ENCODE assay signal across 12 cellular contexts in genomic region chr7:90726120-90726519, GRCh38.
DNase-seq lines count a peak whose midpoint lies in the region; ATAC-seq and TF ChIP-seq lines count a peak whose summit lies in the region.
"Had no signal": no experiment of that assay in that cellular context is flagged by ENCODE, and none has a peak within 500 bp of the region (broad histone marks: within the 10 kb centered on the region; RNA-seq: fewer than 3 reads in every experiment).

No MANE protein-coding gene starts in this region.

- H4K20me1 ChIP-seq in KMS-11 (ENCODE audit: insufficient read depth) = no peaks in the 10 kb centered on the region

- peaks cover 100% of the 10 kb centered on the region for H3K79me2 ChIP-seq in KMS-11 (ENCODE audit: insufficient read depth, low read depth)

- no peaks in the 10 kb centered on the region for H3K27me3 ChIP-seq in KMS-11 (ENCODE audit: insufficient read depth, low read depth)

- H3K4me3 ChIP-seq in KMS-11 (IDR thresholded peaks at IDR 0.05; ENCODE audit: insufficient read depth, low read depth, low read length) (peak overlapping the region; percentile 29), epithelial cell of esophagus (ENCODE audit: low read length) (no peak overlapping the region)

- H3K4me2 ChIP-seq in KMS-11 = peak overlapping the region; percentile 99

- H3K9ac ChIP-seq in KMS-11 = peak overlapping the region; percentile 90

- peak overlapping the region; percentile 95 for H3K27ac ChIP-seq in KMS-11

- TF ChIP-seq CTCF in KMS-11 (conservative IDR thresholded peaks at IDR 0.05; ENCODE audit: low read depth, low read length) (no peak), epithelial cell of esophagus (IDR thresholded peaks at IDR 0.05; ENCODE audit: insufficient read depth, low read depth, low read length, missing control alignments) (no peak)

- DNase-seq in epithelial cell of esophagus (ENCODE audit: low read depth) (peak; percentile 23), renal cortical epithelial cell (ENCODE audit: low read depth) (peak; percentile 68), NCI-H524 (lab: John Stamatoyannopoulos, UW) (no peak), COLO668 (lab: John Stamatoyannopoulos, UW; ENCODE audit: unreplicated experiment) (no peak)
- no peak for DNase-seq in stimulated activated CD4-positive, alpha-beta T cell treated with anti-CD3 and anti-CD28 coated beads, Interleukin-12 subunit alpha, Interleukin-12 subunit beta, amount 100 ng/mL, for 4 hours
- DNase-seq in activated CD4-positive, alpha-beta T cell treated with anti-CD3 and anti-CD28 coated beads, Interleukin-2, amount 50 U/mL, for 48 hours = no peak
- DNase-seq: activated T-cell treated with anti-CD3 and anti-CD28 coated beads, Interleukin-2, amount 50 U/mL, for 1 hour; caudate nucleus; hypothalamus; T-cell had no signal

- H2AFZ ChIP-seq in KMS-11 (ENCODE audit: low read depth) = no peak overlapping the region

- peaks cover 8% of the 10 kb centered on the region; the same call in 1 of the 2 replicates for H3K36me3 ChIP-seq in KMS-11 (ENCODE audit: insufficient read depth)

- peak; percentile 31 for ATAC-seq in GM18498 (IDR thresholded peaks at IDR 0.05; ENCODE audit: unreplicated experiment)
- ATAC-seq: T-cell had no signal

- peaks cover 78% of the 10 kb centered on the region for H3K4me1 ChIP-seq in KMS-11 (ENCODE audit: low read depth, poor library complexity, severe bottlenecking)

Comparison
In these comparisons a context has a peak if more than half of its experiments do, and no peak if none do; other contexts are left out.
1. DNase-seq: peak in epithelial cell of esophagus (single experiment) and renal cortical epithelial cell (single experiment); none in stimulated activated CD4-positive, alpha-beta T cell treated with anti-CD3 and anti-CD28 coated beads, Interleukin-12 subunit alpha, Interleukin-12 subunit beta, amount 100 ng/mL, for 4 hours (single experiment), NCI-H524 (0 of 2), COLO668 (single experiment) and activated CD4-positive, alpha-beta T cell treated with anti-CD3 and anti-CD28 coated beads, Interleukin-2, amount 50 U/mL, for 48 hours (0 of 2).